ENCODE assay signal across 8 cellular contexts in genomic region chrX:1507511-1508463, GRCh38. TPM values are rescaled to one million over a fixed set of nuclear protein-coding genes. Genes with fewer than 3 reads are reported as not detected.
A peak's percentile ranks its signal among the peaks of the same experiment; 100 is the strongest.
DNase-seq lines count a peak whose midpoint lies in the region; ATAC-seq and FAIRE-seq lines count a peak whose summit lies in the region.

No MANE protein-coding gene starts in this region.

- H3K9me3 ChIP-seq in small intestine (ENCODE audit: control insufficient read depth, low read depth) = no peaks in the 10 kb centered on the region

- no peak overlapping the region for H3K27ac ChIP-seq in small intestine (ENCODE audit: low read depth in 1 of 2, low read length in 1 of 2)

- intact Hi-C loops in activated T-helper 2 cell treated with anti-CD3 and anti-CD28 coated beads, Interferon-gamma antibody, Interleukin-2, Interleukin-4, amounts not matched to agents 10 μg/mL and 5 μg/mL and 100 μg/mL, durations not matched to agents 14 hours and 24 hours and 36 hours (cut with micrococcal nuclease) = no loop called here

- H3K27ac Mint-ChIP-seq in activated T-helper 2 cell treated with anti-CD3 and anti-CD28 coated beads, Interferon-gamma antibody, Interleukin-2, Interleukin-4, amounts not matched to agents 10 μg/mL and 5 μg/mL and 100 μg/mL, durations not matched to agents 14 hours and 24 hours and 36 hours = peak overlapping the region; percentile 63

- H3K27me3 ChIP-seq in small intestine (ENCODE audit: control insufficient read depth in 2 of 2, insufficient read depth in 2 of 2, low read length in 2 of 2) = no peaks in the 10 kb centered on the region

- ATAC-seq in GM21360 (IDR thresholded peaks at IDR 0.05; ENCODE audit: unreplicated experiment) (peak; percentile 45), HG03460 (IDR thresholded peaks at IDR 0.05; ENCODE audit: unreplicated experiment) (peak; percentile 58)

- 74 to 84% (median 82%) methylated on average over 39 to 40 of the region's 40 CpGs for WGBS in small intestine, 3 donors

- peaks cover 19% of the 10 kb centered on the region for H3K4me1 Mint-ChIP-seq in activated T-helper 2 cell treated with anti-CD3 and anti-CD28 coated beads, Interferon-gamma antibody, Interleukin-2, Interleukin-4, amounts not matched to agents 10 μg/mL and 5 μg/mL and 100 μg/mL, durations not matched to agents 14 hours and 24 hours and 36 hours (ENCODE audit: low read depth)

- H3K36me3 Mint-ChIP-seq in activated T-helper 2 cell treated with anti-CD3 and anti-CD28 coated beads, Interferon-gamma antibody, Interleukin-2, Interleukin-4, amounts not matched to agents 10 μg/mL and 5 μg/mL and 100 μg/mL, durations not matched to agents 14 hours and 24 hours and 36 hours (ENCODE audit: low read depth) = peaks cover 42% of the 10 kb centered on the region

- no peak for FAIRE-seq in small intestine (lab: Jason Lieb, UNC)

- no peaks in the 10 kb centered on the region for H3K9me3 Mint-ChIP-seq in activated T-helper 2 cell treated with anti-CD3 and anti-CD28 coated beads, Interferon-gamma antibody, Interleukin-2, Interleukin-4, amounts not matched to agents 10 μg/mL and 5 μg/mL and 100 μg/mL, durations not matched to agents 14 hours and 24 hours and 36 hours

- H3K36me3 ChIP-seq in small intestine (ENCODE audit: control insufficient read depth in 2 of 2, insufficient read depth in 2 of 2, low read length in 2 of 2) = no peaks in the 10 kb centered on the region

- peak; percentile 14 for DNase-seq in GF-D8 (lab: John Stamatoyannopoulos, UW)
- DNase-seq in activated T-helper 2 cell treated with anti-CD3 and anti-CD28 coated beads, Interferon-gamma antibody, Interleukin-2, Interleukin-4, amounts not matched to agents 10 μg/mL and 5 μg/mL and 100 μg/mL, durations not matched to agents 14 hours and 24 hours and 36 hours (ENCODE audit: low spot score) = no peak
- DNase-seq in NCI-H1436 treated with DMSO at 0.1 percent for 48 hours (lab: John Stamatoyannopoulos, UW) = no peak
- DNase-seq in DMS53 treated with DMSO at 0.1 percent for 48 hours (lab: John Stamatoyannopoulos, UW; ENCODE audit: unreplicated experiment) = no peak
- no peak for DNase-seq in small intestine
- DNase-seq in cerebellar nuclear complex (lab: John Stamatoyannopoulos, UW) = no peak

- H3K4me3 ChIP-seq in small intestine (ENCODE audit: low read depth in 1 of 2, low read length in 2 of 2) = no peak overlapping the region

- H3K4me3 Mint-ChIP-seq in activated T-helper 2 cell treated with anti-CD3 and anti-CD28 coated beads, Interferon-gamma antibody, Interleukin-2, Interleukin-4, amounts not matched to agents 10 μg/mL and 5 μg/mL and 100 μg/mL, durations not matched to agents 14 hours and 24 hours and 36 hours (ENCODE audit: low read depth) = no peak overlapping the region

- H3K27me3 Mint-ChIP-seq in activated T-helper 2 cell treated with anti-CD3 and anti-CD28 coated beads, Interferon-gamma antibody, Interleukin-2, Interleukin-4, amounts not matched to agents 10 μg/mL and 5 μg/mL and 100 μg/mL, durations not matched to agents 14 hours and 24 hours and 36 hours (ENCODE audit: low read depth) = no peaks in the 10 kb centered on the region

- H3K4me1 ChIP-seq in small intestine (ENCODE audit: control insufficient read depth in 2 of 2, insufficient read depth in 1 of 2, low read depth in 1 of 2, low read length in 1 of 2) = no peaks in the 10 kb centered on the region

RNA-seq across cellular contexts. Expression of gene P2RY8, which starts 29.2 kb away (rescaled TPM):
- total RNA-seq in activated T-helper 2 cell treated with anti-CD3 and anti-CD28 coated beads, Interferon-gamma antibody, Interleukin-2, Interleukin-4, amounts not matched to agents 10 μg/mL and 5 μg/mL and 100 μg/mL, durations not matched to agents 14 hours and 24 hours and 36 hours = 33.1 and 34.5 TPM in 2 replicates
- polyA plus RNA-seq in small intestine = 1 to 10 TPM in 1 of 3 donors, under 1 TPM in 2; 0.22 to 2.1 (median 0.81) TPM

RNA-seq across cellular contexts. Expression of gene ASMTL, which starts 55.1 kb away (rescaled TPM):
- 41.8 and 42.6 TPM in 2 replicates for total RNA-seq in activated T-helper 2 cell treated with anti-CD3 and anti-CD28 coated beads, Interferon-gamma antibody, Interleukin-2, Interleukin-4, amounts not matched to agents 10 μg/mL and 5 μg/mL and 100 μg/mL, durations not matched to agents 14 hours and 24 hours and 36 hours
- polyA plus RNA-seq in small intestine = 10 to 100 TPM; 10.1 to 22.1 (median 12.4) TPM
